ENCODE assay signal across 23 cellular contexts in genomic region chr6:31947070-31947675, GRCh38. TPM values are rescaled to one million over a fixed set of nuclear protein-coding genes. Genes with fewer than 3 reads are reported as not detected.
"Had no signal": no experiment of that assay in that cellular context is flagged by ENCODE, and none has a peak within 500 bp of the region (broad histone marks: within the 10 kb centered on the region; RNA-seq: fewer than 3 reads in every experiment).

No MANE protein-coding gene starts in this region.

- H3K36me3 ChIP-seq: transverse colon had no signal

- ATAC-seq: activated CD8-positive, alpha-beta T cell treated with anti-CD3 and anti-CD28 coated beads, Interleukin-2, amount 10 ng/mL, durations not matched to agents 7 days and 5 days; gastroesophageal sphincter; heart right ventricle; left colon; naive thymus-derived CD4-positive, alpha-beta T cell; SK-N-SH treated with all-trans-retinoic acid at 6 μM for 48 hours; stimulated activated naive CD8-positive, alpha-beta T cell treated with anti-CD3 and anti-CD28 coated beads, Interleukin-15, Interleukin-2, amounts not matched to agents 100 U/mL and 50 U/mL, for 24 hours had no signal

- H3K27ac Mint-ChIP-seq: activated CD8-positive, alpha-beta T cell treated with anti-CD3 and anti-CD28 coated beads, Interleukin-2, amount 10 ng/mL, durations not matched to agents 7 days and 5 days; activated naive CD8-positive, alpha-beta T cell treated with anti-CD3 and anti-CD28 coated beads for 36 hours; T-helper 1 cell treated with Interleukin-12 subunit alpha and Interleukin-12 subunit beta and Interleukin-4 antibody, amounts not matched to agents 30 μg/mL and 1 μg/mL, for 36 hours had no signal

- H3K4me3 Mint-ChIP-seq: activated CD8-positive, alpha-beta T cell treated with anti-CD3 and anti-CD28 coated beads, Interleukin-2, amount 10 ng/mL, durations not matched to agents 7 days and 5 days; activated naive CD8-positive, alpha-beta T cell treated with anti-CD3 and anti-CD28 coated beads for 36 hours; naive thymus-derived CD4-positive, alpha-beta T cell; T-helper 1 cell treated with Interleukin-12 subunit alpha and Interleukin-12 subunit beta and Interleukin-4 antibody, amounts not matched to agents 30 μg/mL and 1 μg/mL, for 36 hours had no signal

- H3K9me3 ChIP-seq: gastroesophageal sphincter, heart right ventricle, neutrophil, transverse colon had no signal

- DNase-seq: activated CD4-positive, alpha-beta T cell treated with anti-CD3 and anti-CD28 coated beads for 4 hours; activated CD8-positive, alpha-beta memory T cell treated with anti-CD3 and anti-CD28 coated beads, Interleukin-2, amount 50 U/mL, for 4 hours; activated CD8-positive, alpha-beta T cell treated with anti-CD3 and anti-CD28 coated beads, Interleukin-2, amount 10 ng/mL, durations not matched to agents 7 days and 5 days; activated gamma-delta T cell treated with Interleukin-2 at 50 U/mL for 16 hours; activated naive CD8-positive, alpha-beta T cell treated with anti-CD3 and anti-CD28 coated beads for 36 hours; activated T-cell treated with anti-CD3 and anti-CD28 coated beads, Interleukin-2, amount 50 U/mL, for 48 hours; amygdala; brain microvascular endothelial cell; cerebellar nuclear complex; dermis blood vessel endothelial cell; heart right ventricle; left colon; mammary epithelial cell; naive thymus-derived CD4-positive, alpha-beta T cell; small intestine; stimulated activated CD4-positive, alpha-beta T cell treated with anti-CD3 and anti-CD28 coated beads, Interleukin-4, amount 100 ng/mL, for 4 hours; stimulated activated CD8-positive, alpha-beta memory T cell treated with anti-CD3 and anti-CD28 coated beads, Interleukin-4, amount 100 ng/mL, for 48 hours; stimulated activated naive CD8-positive, alpha-beta T cell treated with anti-CD3 and anti-CD28 coated beads, Interleukin-15, Interleukin-2, amounts not matched to agents 100 U/mL and 50 U/mL, for 24 hours; transverse colon had no signal

- H3K27ac ChIP-seq: brain microvascular endothelial cell, neutrophil had no signal

- H3K9me3 Mint-ChIP-seq: activated naive CD8-positive, alpha-beta T cell treated with anti-CD3 and anti-CD28 coated beads for 36 hours; naive thymus-derived CD4-positive, alpha-beta T cell; T-helper 1 cell treated with Interleukin-12 subunit alpha and Interleukin-12 subunit beta and Interleukin-4 antibody, amounts not matched to agents 30 μg/mL and 1 μg/mL, for 36 hours had no signal

- H3K27me3 ChIP-seq: brain microvascular endothelial cell, gastroesophageal sphincter, transverse colon had no signal

- H3K36me3 Mint-ChIP-seq: activated naive CD8-positive, alpha-beta T cell treated with anti-CD3 and anti-CD28 coated beads for 36 hours; naive thymus-derived CD4-positive, alpha-beta T cell had no signal

RNA-seq across cellular contexts. Expression of gene C2, which starts 19.7 kb away (rescaled TPM):
- total RNA-seq: dermis blood vessel endothelial cell had no signal
- polyA plus RNA-seq: mammary epithelial cell had no signal
